23 cellular contexts compared by ENCODE assay signal in genomic region chr9:91856419-91856818, GRCh38.
DNase-seq lines count a peak whose midpoint lies in the region; ATAC-seq and TF ChIP-seq lines count a peak whose summit lies in the region.
"Had no signal": no experiment of that assay in that cellular context is flagged by ENCODE, and none has a peak within 500 bp of the region (broad histone marks: within the 10 kb centered on the region; RNA-seq: fewer than 3 reads in every experiment).

No MANE protein-coding gene starts in this region.

- H3K9me3 Mint-ChIP-seq in activated naive CD8-positive, alpha-beta T cell treated with anti-CD3 and anti-CD28 coated beads, Interleukin-2, amount 10 ng/mL, durations not matched to agents 7 days and 5 days, result no peaks in the 10 kb centered on the region
- H3K9me3 Mint-ChIP-seq in activated naive CD8-positive, alpha-beta T cell treated with anti-CD3 and anti-CD28 coated beads for 36 hours, result no peaks in the 10 kb centered on the region
- H3K9me3 Mint-ChIP-seq in WTC11, result peaks cover 16% of the 10 kb centered on the region
- no peaks in the 10 kb centered on the region for H3K9me3 Mint-ChIP-seq in stimulated activated effector memory CD8-positive, alpha-beta T cell treated with anti-CD3 and anti-CD28 coated beads, Interleukin-12 subunit alpha, Interleukin-12 subunit beta, amount 100 ng/mL, for 72 hours
- H3K9me3 Mint-ChIP-seq: CD8-positive, alpha-beta T cell; stimulated activated memory B cell treated with anti-CD40 and anti-IgM and Interleukin-4, amounts not matched to agents 10 μg/mL and 1 μg/mL and 100 μg/mL, for 72 hours had no signal

- DNase-seq in activated naive CD8-positive, alpha-beta T cell treated with anti-CD3 and anti-CD28 coated beads, Interleukin-2, amount 10 ng/mL, durations not matched to agents 7 days and 5 days, result no peak
- no peak for DNase-seq in activated naive CD8-positive, alpha-beta T cell treated with anti-CD3 and anti-CD28 coated beads for 36 hours
- DNase-seq in WTC11 (ENCODE audit: low spot score) (no peak), hepatocyte (ENCODE audit: low spot score) (no peak), NCI-H526 treated with DMSO at 0.1 percent for 48 hours (lab: John Stamatoyannopoulos, UW) (no peak), testis (no peak)
- no peak for DNase-seq in stimulated activated effector memory CD8-positive, alpha-beta T cell treated with anti-CD3 and anti-CD28 coated beads, Interleukin-12 subunit alpha, Interleukin-12 subunit beta, amount 100 ng/mL, for 72 hours (ENCODE audit: low spot score in 2 of 2)
- DNase-seq: amniotic stem cell; CD8-positive, alpha-beta T cell; central memory CD4-positive, alpha-beta T cell; DMS53; left cardiac atrium; midbrain; NCI-H2081 treated with DMSO at 0.1 percent for 48 hours; NCI-H526; stimulated activated CD4-positive, alpha-beta T cell treated with anti-CD3 and anti-CD28 coated beads, Interleukin-15, amount 100 ng/mL, for 24 hours; T-helper 2 cell; tibial artery had no signal

- no peak overlapping the region for H2AFZ ChIP-seq in hepatocyte

- H3K27ac ChIP-seq in hepatocyte (peak overlapping the region; percentile 89), testis (no peak overlapping the region)
- H3K27ac ChIP-seq: SJSA1, tibial artery had no signal

- H3K27ac Mint-ChIP-seq in activated naive CD8-positive, alpha-beta T cell treated with anti-CD3 and anti-CD28 coated beads, Interleukin-2, amount 10 ng/mL, durations not matched to agents 7 days and 5 days, result no peak overlapping the region
- H3K27ac Mint-ChIP-seq in activated naive CD8-positive, alpha-beta T cell treated with anti-CD3 and anti-CD28 coated beads for 36 hours, result no peak overlapping the region
- H3K27ac Mint-ChIP-seq in WTC11, result peak overlapping the region; percentile 70
- H3K27ac Mint-ChIP-seq in stimulated activated effector memory CD8-positive, alpha-beta T cell treated with anti-CD3 and anti-CD28 coated beads, Interleukin-12 subunit alpha, Interleukin-12 subunit beta, amount 100 ng/mL, for 72 hours, result no peak overlapping the region
- H3K27ac Mint-ChIP-seq: CD8-positive, alpha-beta T cell; stimulated activated memory B cell treated with anti-CD40 and anti-IgM and Interleukin-4, amounts not matched to agents 10 μg/mL and 1 μg/mL and 100 μg/mL, for 72 hours had no signal

- H3K4me1 Mint-ChIP-seq in activated naive CD8-positive, alpha-beta T cell treated with anti-CD3 and anti-CD28 coated beads, Interleukin-2, amount 10 ng/mL, durations not matched to agents 7 days and 5 days, result peaks cover 2% of the 10 kb centered on the region
- H3K4me1 Mint-ChIP-seq in activated naive CD8-positive, alpha-beta T cell treated with anti-CD3 and anti-CD28 coated beads for 36 hours, result no peaks in the 10 kb centered on the region
- H3K4me1 Mint-ChIP-seq in WTC11, result peaks cover 50% of the 10 kb centered on the region
- H3K4me1 Mint-ChIP-seq in stimulated activated effector memory CD8-positive, alpha-beta T cell treated with anti-CD3 and anti-CD28 coated beads, Interleukin-12 subunit alpha, Interleukin-12 subunit beta, amount 100 ng/mL, for 72 hours, result peaks cover 24% of the 10 kb centered on the region
- H3K4me1 Mint-ChIP-seq: stimulated activated memory B cell treated with anti-CD40 and anti-IgM and Interleukin-4, amounts not matched to agents 10 μg/mL and 1 μg/mL and 100 μg/mL, for 72 hours had no signal

- H3K36me3 Mint-ChIP-seq in activated naive CD8-positive, alpha-beta T cell treated with anti-CD3 and anti-CD28 coated beads, Interleukin-2, amount 10 ng/mL, durations not matched to agents 7 days and 5 days, result no peaks in the 10 kb centered on the region
- H3K36me3 Mint-ChIP-seq in activated naive CD8-positive, alpha-beta T cell treated with anti-CD3 and anti-CD28 coated beads for 36 hours, result no peaks in the 10 kb centered on the region
- H3K36me3 Mint-ChIP-seq in WTC11, result peaks cover 23% of the 10 kb centered on the region
- no peaks in the 10 kb centered on the region for H3K36me3 Mint-ChIP-seq in stimulated activated effector memory CD8-positive, alpha-beta T cell treated with anti-CD3 and anti-CD28 coated beads, Interleukin-12 subunit alpha, Interleukin-12 subunit beta, amount 100 ng/mL, for 72 hours
- H3K36me3 Mint-ChIP-seq: CD8-positive, alpha-beta T cell; stimulated activated memory B cell treated with anti-CD40 and anti-IgM and Interleukin-4, amounts not matched to agents 10 μg/mL and 1 μg/mL and 100 μg/mL, for 72 hours had no signal

- POLR2A ChIA-PET in activated naive CD8-positive, alpha-beta T cell treated with anti-CD3 and anti-CD28 coated beads, Interleukin-2, amount 10 ng/mL, durations not matched to agents 7 days and 5 days (lab: Charles Lee), result no interaction called here
- POLR2A ChIA-PET in WTC11 (lab: Charles Lee), result no interaction called here

- ATAC-seq in activated naive CD8-positive, alpha-beta T cell treated with anti-CD3 and anti-CD28 coated beads, Interleukin-2, amount 10 ng/mL, durations not matched to agents 7 days and 5 days (ENCODE audit: low read depth), result peak; percentile 30
- ATAC-seq in WTC11, result no peak
- peak; percentile 86 for ATAC-seq in stimulated activated effector memory CD8-positive, alpha-beta T cell treated with anti-CD3 and anti-CD28 coated beads, Interleukin-12 subunit alpha, Interleukin-12 subunit beta, amount 100 ng/mL, for 72 hours
- ATAC-seq in HG03378 (IDR thresholded peaks at IDR 0.05; ENCODE audit: unreplicated experiment), result no peak
- ATAC-seq: CD8-positive, alpha-beta T cell; gastroesophageal sphincter; Panc1; stimulated activated memory B cell treated with anti-CD40 and anti-IgM and Interleukin-4, amounts not matched to agents 10 μg/mL and 1 μg/mL and 100 μg/mL, for 72 hours had no signal

- peaks cover 87% of the 10 kb centered on the region for H3K79me2 ChIP-seq in hepatocyte

- H4K20me1 ChIP-seq in hepatocyte (ENCODE audit: insufficient read depth, poor library complexity, severe bottlenecking), result no peaks in the 10 kb centered on the region

- WGBS in hepatocyte (ENCODE audit: low lambda C conversion rate, missing lambda C conversion rate), result 77% methylated on average over 5 of the region's 5 CpGs
- 87 to 91% methylated on average over 4 to 5 of the region's 5 CpGs for WGBS in testis, 2 donors

- no peak overlapping the region for H3K4me3 Mint-ChIP-seq in activated naive CD8-positive, alpha-beta T cell treated with anti-CD3 and anti-CD28 coated beads, Interleukin-2, amount 10 ng/mL, durations not matched to agents 7 days and 5 days
- no peak overlapping the region for H3K4me3 Mint-ChIP-seq in activated naive CD8-positive, alpha-beta T cell treated with anti-CD3 and anti-CD28 coated beads for 36 hours
- no peak overlapping the region for H3K4me3 Mint-ChIP-seq in WTC11
- H3K4me3 Mint-ChIP-seq in stimulated activated effector memory CD8-positive, alpha-beta T cell treated with anti-CD3 and anti-CD28 coated beads, Interleukin-12 subunit alpha, Interleukin-12 subunit beta, amount 100 ng/mL, for 72 hours, result no peak overlapping the region
- H3K4me3 Mint-ChIP-seq: CD8-positive, alpha-beta T cell; stimulated activated memory B cell treated with anti-CD40 and anti-IgM and Interleukin-4, amounts not matched to agents 10 μg/mL and 1 μg/mL and 100 μg/mL, for 72 hours had no signal

- H3K27me3 ChIP-seq in hepatocyte (no peaks in the 10 kb centered on the region), testis (no peaks in the 10 kb centered on the region)
- H3K27me3 ChIP-seq: gastroesophageal sphincter, SJSA1, tibial artery had no signal

- CTCF ChIA-PET in WTC11 (lab: Charles Lee), result interaction anchor here (2.2 kb wide), 1 partner anchor 93 kb away, joined by 12 read pairs; the partner anchor contains the start of gene ROR2

- H3K4me1 ChIP-seq in hepatocyte (ENCODE audit: insufficient read depth), result peaks cover 25% of the 10 kb centered on the region
- H3K4me1 ChIP-seq in testis, result no peaks in the 10 kb centered on the region
- H3K4me1 ChIP-seq: SJSA1, tibial artery had no signal

- H3K36me3 ChIP-seq in hepatocyte (replicated peaks; ENCODE audit: insufficient read depth, low read depth), result no peaks in the 10 kb centered on the region
- no peaks in the 10 kb centered on the region for H3K36me3 ChIP-seq in testis (ENCODE audit: low read depth, missing control alignments)
- H3K36me3 ChIP-seq: gastroesophageal sphincter, SJSA1, tibial artery had no signal

- H3K9me2 ChIP-seq in hepatocyte (replicated peaks; ENCODE audit: insufficient read depth), result no peaks in the 10 kb centered on the region

- H3K27me3 Mint-ChIP-seq in activated naive CD8-positive, alpha-beta T cell treated with anti-CD3 and anti-CD28 coated beads, Interleukin-2, amount 10 ng/mL, durations not matched to agents 7 days and 5 days, result peaks cover 2% of the 10 kb centered on the region
- H3K27me3 Mint-ChIP-seq in activated naive CD8-positive, alpha-beta T cell treated with anti-CD3 and anti-CD28 coated beads for 36 hours, result peaks cover 2% of the 10 kb centered on the region
- no peaks in the 10 kb centered on the region for H3K27me3 Mint-ChIP-seq in WTC11 (ENCODE audit: low read depth)

- no peak overlapping the region for H3K4me2 ChIP-seq in hepatocyte

- H3K9me3 ChIP-seq in hepatocyte (ENCODE audit: low read depth) (no peaks in the 10 kb centered on the region), testis (no peaks in the 10 kb centered on the region)
- H3K9me3 ChIP-seq: gastroesophageal sphincter, SJSA1, tibial artery had no signal

- no peak for TF ChIP-seq POLR2A in testis (IDR thresholded peaks at IDR 0.05)

- H3K4me3 ChIP-seq in hepatocyte (no peak overlapping the region), testis (no peak overlapping the region)
- H3K4me3 ChIP-seq: gastroesophageal sphincter, SJSA1, tibial artery had no signal

- intact Hi-C loops in testis (cut with DNase I; ENCODE audit: low total_unique reads), result no loop called here

- TF ChIP-seq CTCF in WTC11 (IDR thresholded peaks at IDR 0.05) (no peak), hepatocyte (IDR thresholded peaks at IDR 0.05; ENCODE audit: poor library complexity) (no peak), testis (IDR thresholded peaks at IDR 0.05) (no peak)

TF ChIP-seq in WTC11, 78 proteins besides CTCF, POLR2A, EP300 and RAD21 (continues in another document):
- TF ChIP-seq HMGXB4 (CRISPR knock-in tag; IDR thresholded peaks at IDR 0.05), result no peak

Comparison
In these comparisons a context has a peak if more than half of its experiments do, and no peak if none do; other contexts are left out.
1. ATAC-seq: peak in activated naive CD8-positive, alpha-beta T cell treated with anti-CD3 and anti-CD28 coated beads, Interleukin-2, amount 10 ng/mL, durations not matched to agents 7 days and 5 days (single experiment) and stimulated activated effector memory CD8-positive, alpha-beta T cell treated with anti-CD3 and anti-CD28 coated beads, Interleukin-12 subunit alpha, Interleukin-12 subunit beta, amount 100 ng/mL, for 72 hours (single experiment); none in WTC11 (single experiment) and HG03378 (single experiment).